9 cellular contexts compared by ENCODE assay signal in the genomic region with DNA sequence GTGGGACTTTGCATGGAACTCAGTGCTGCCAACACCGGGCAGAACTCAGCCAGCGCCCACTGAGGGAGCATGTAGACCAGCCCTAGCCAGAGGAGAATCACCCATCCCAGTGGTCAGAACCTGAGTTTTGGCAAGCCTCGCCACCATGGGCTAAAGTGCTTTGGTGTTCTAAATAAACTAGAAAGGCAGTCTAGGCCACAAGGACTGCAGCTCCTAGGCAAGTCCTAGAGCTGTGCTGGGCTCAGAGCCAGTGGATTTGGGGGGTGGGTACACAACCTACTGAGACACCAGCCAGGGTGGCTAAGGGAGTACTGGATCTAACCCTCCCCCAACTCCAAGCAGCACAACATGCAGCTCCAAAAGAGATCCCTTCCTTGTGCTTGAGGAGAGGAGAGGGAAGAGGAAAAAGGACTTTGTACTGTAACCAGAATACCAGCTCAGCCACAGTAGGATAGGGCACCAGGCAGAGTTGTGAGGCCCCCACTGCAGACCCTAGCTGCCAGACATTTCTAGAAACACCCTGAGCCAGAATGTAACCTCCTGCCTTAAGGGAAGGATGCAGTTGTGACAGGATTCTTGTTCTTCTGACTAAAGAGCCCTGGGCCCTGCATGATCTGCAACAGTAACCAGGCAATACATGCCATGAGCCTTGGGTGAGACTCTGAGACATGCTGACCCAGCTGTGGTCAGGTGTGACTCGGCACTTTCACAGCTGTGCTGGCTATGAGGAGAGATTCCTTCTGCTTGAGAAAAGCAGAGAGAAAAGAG. TPM values are rescaled to one million over a fixed set of nuclear protein-coding genes. Genes with fewer than 3 reads are reported as not detected.
A peak's percentile ranks its signal among the peaks of the same experiment; 100 is the strongest.
DNase-seq lines count a peak whose midpoint lies in the region; ATAC-seq and TF ChIP-seq lines count a peak whose summit lies in the region.
"Had no signal": no experiment of that assay in that cellular context is flagged by ENCODE, and none has a peak within 500 bp of the region (broad histone marks: within the 10 kb centered on the region; RNA-seq: fewer than 3 reads in every experiment).

No MANE protein-coding gene starts in this region.

- H3K4me2 ChIP-seq in mammary epithelial cell (ENCODE audit: insufficient read depth, low read depth, low read length) = no peak overlapping the region

- CTCF ChIA-PET in mammary epithelial cell (lab: Charles Lee; ENCODE audit: low non-redundant PET) = interaction anchor here (0.6 kb wide), 1 partner anchor 601 kb away, joined by 3 read pairs; no protein-coding TSS in a partner anchor
- CTCF ChIA-PET in CD4-positive, alpha-beta memory T cell (lab: Charles Lee; ENCODE audit: partially characterized antibody) = no interaction called here

- no peak overlapping the region for H3K4me3 ChIP-seq in mammary epithelial cell (replicated peaks in 1 of 3; ENCODE audit: insufficient read depth in 1 of 3, low read depth in 2 of 3, low read length in 3 of 3)
- H3K4me3 ChIP-seq in breast epithelium = no peak overlapping the region
- H3K4me3 ChIP-seq in choroid plexus epithelial cell (ENCODE audit: low read depth, low read length) = no peak overlapping the region
- H3K4me3 ChIP-seq in uterus = no peak overlapping the region
- no peak overlapping the region for H3K4me3 ChIP-seq in CD4-positive, alpha-beta memory T cell (ENCODE audit: low read length in 2 of 2)

- no peaks in the 10 kb centered on the region for H3K9me3 ChIP-seq in mammary epithelial cell (replicated peaks; ENCODE audit: insufficient read depth, low read length)
- H3K9me3 ChIP-seq in breast epithelium = no peaks in the 10 kb centered on the region
- no peaks in the 10 kb centered on the region for H3K9me3 ChIP-seq in uterus
- H3K9me3 ChIP-seq in CD4-positive, alpha-beta memory T cell (ENCODE audit: control insufficient read depth in 1 of 2, low read length in 2 of 2) = no peaks in the 10 kb centered on the region

- no peak overlapping the region for H2AFZ ChIP-seq in mammary epithelial cell (ENCODE audit: low read depth, low read length)

- H3K27me3 ChIP-seq in mammary epithelial cell (ENCODE audit: insufficient read depth, low read length) (no peaks in the 10 kb centered on the region), breast epithelium (no peaks in the 10 kb centered on the region), uterus (no peaks in the 10 kb centered on the region)
- no peaks in the 10 kb centered on the region for H3K27me3 ChIP-seq in CD4-positive, alpha-beta memory T cell (ENCODE audit: insufficient read depth, low read length)

- H3K27ac ChIP-seq in mammary epithelial cell (ENCODE audit: insufficient read depth, low read depth, low read length) (peak overlapping the region; percentile 82), breast epithelium (no peak overlapping the region), uterus (peak overlapping the region; percentile 42 to 66)
- H3K27ac ChIP-seq in CD4-positive, alpha-beta memory T cell (ENCODE audit: low read depth, low read length) = no peak overlapping the region
- H3K27ac ChIP-seq: C4-2B had no signal

- H3K36me3 ChIP-seq in mammary epithelial cell (ENCODE audit: insufficient read depth, low read length) = peaks cover 2% of the 10 kb centered on the region
- no peaks in the 10 kb centered on the region for H3K36me3 ChIP-seq in breast epithelium
- no peaks in the 10 kb centered on the region for H3K36me3 ChIP-seq in uterus
- no peaks in the 10 kb centered on the region for H3K36me3 ChIP-seq in CD4-positive, alpha-beta memory T cell (ENCODE audit: insufficient read depth, low read length)

- H3K4me1 ChIP-seq in mammary epithelial cell (ENCODE audit: insufficient read depth, low read length) (peaks cover 21% of the 10 kb centered on the region), breast epithelium (no peaks in the 10 kb centered on the region), uterus (peaks cover 0 to 7% of the 10 kb centered on the region in 2 donors)
- H3K4me1 ChIP-seq in CD4-positive, alpha-beta memory T cell (ENCODE audit: insufficient read depth, low read length) = peaks cover 11% of the 10 kb centered on the region

- no peak overlapping the region for H3K4me3 Mint-ChIP-seq in CD4-positive, alpha-beta memory T cell

- peaks cover 0 to 16% (median 8%) of the 10 kb centered on the region in 8 donors for H3K9me3 Mint-ChIP-seq in CD4-positive, alpha-beta memory T cell

- DNase-seq in mammary epithelial cell (peak; percentile 89), breast epithelium (ENCODE audit: low spot score in 2 of 2) (no peak), choroid plexus epithelial cell (ENCODE audit: low read depth) (peak; percentile 76), uterus (no peak), NCI-H345 treated with DMSO at 0.1 percent for 48 hours (lab: John Stamatoyannopoulos, UW; ENCODE audit: unreplicated experiment) (no peak), cortex of kidney (lab: John Stamatoyannopoulos, UW) (no peak)
- DNase-seq in CD4-positive, alpha-beta memory T cell = no peak

- POLR2A ChIA-PET in CD4-positive, alpha-beta memory T cell (lab: Charles Lee; ENCODE audit: partially characterized antibody) = no interaction called here

- H3K9ac ChIP-seq in mammary epithelial cell (ENCODE audit: insufficient read depth, low read length) = peak overlapping the region; percentile 39

- intact Hi-C loops in mammary epithelial cell (cut with micrococcal nuclease) (loop anchor here (2.0 kb wide), 1 partner anchor 54 kb away; no protein-coding TSS in a partner anchor), breast epithelium (cut with DNase I; ENCODE audit: low total_unique reads) (no loop called here), uterus (cut with DNase I; ENCODE audit: low total_unique reads) (no loop called here)
- intact Hi-C loops in CD4-positive, alpha-beta memory T cell (cut with micrococcal nuclease) = no loop called here

- H3K4me1 Mint-ChIP-seq in CD4-positive, alpha-beta memory T cell = peaks cover 3 to 13% (median 11%) of the 10 kb centered on the region in 4 donors

- BruUV-seq in mammary epithelial cell (replicated peaks; lab: Mats Ljungman, UMichigan) = no TSS peak

- no peak for TF ChIP-seq POLR2A in breast epithelium (IDR thresholded peaks at IDR 0.05)
- no peak for TF ChIP-seq POLR2A in uterus (IDR thresholded peaks at IDR 0.05)

- no peak overlapping the region for H3K27ac Mint-ChIP-seq in CD4-positive, alpha-beta memory T cell

- H3K79me2 ChIP-seq in mammary epithelial cell (ENCODE audit: insufficient read depth, low read length) = peaks cover 70% of the 10 kb centered on the region

- TF ChIP-seq CTCF in mammary epithelial cell (conservative IDR thresholded peaks at IDR 0.05 in 1 of 2, IDR thresholded peaks at IDR 0.05 in 1 of 2; ENCODE audit: extremely low read depth in 1 of 2, insufficient read depth in 1 of 2, low read depth in 1 of 2, low read length in 2 of 2) (no peak), breast epithelium (IDR thresholded peaks at IDR 0.05) (no peak), choroid plexus epithelial cell (conservative IDR thresholded peaks at IDR 0.05; ENCODE audit: low read depth, low read length) (no peak), uterus (IDR thresholded peaks at IDR 0.05) (no peak)

- WGBS in mammary epithelial cell (ENCODE audit: low coverage, missing lambda C conversion rate) = 75% methylated on average over 4 of the region's 4 CpGs

- no peaks in the 10 kb centered on the region for H4K20me1 ChIP-seq in mammary epithelial cell (ENCODE audit: insufficient read depth, low read length)

- dilution Hi-C loops in mammary epithelial cell (cut with HindIII; ENCODE audit: low sequenced_read_pairs) = no loop called here

- ATAC-seq in HG03442 (IDR thresholded peaks at IDR 0.05; ENCODE audit: unreplicated experiment) = peak; percentile 69

- in situ Hi-C loops in mammary epithelial cell (cut with MboI; ENCODE audit: low sequenced_read_pairs in 2 of 2) = no loop called here

- H3K36me3 Mint-ChIP-seq in CD4-positive, alpha-beta memory T cell = no peaks in the 10 kb centered on the region

- H3K27me3 Mint-ChIP-seq in CD4-positive, alpha-beta memory T cell = peaks cover 6 to 14% of the 10 kb centered on the region in 2 donors

RNA-seq across cellular contexts. Expression of a gene that starts 24.4 kb away (rescaled TPM):
- total RNA-seq in mammary epithelial cell (10 to 100 TPM; 76.8 to 95.6 TPM), breast epithelium (10 to 100 TPM; 12.3 to 33.5 (median 15.1) TPM), uterus (10 to 100 TPM; 10.8 to 25.5 (median 20.8) TPM)
- 56.3 TPM for polyA plus RNA-seq in mammary epithelial cell
- 84.2 TPM for polyA minus RNA-seq in mammary epithelial cell
- 1 to 10 TPM; 1.4 to 1.7 TPM for total RNA-seq in CD4-positive, alpha-beta memory T cell
- under 1 TPM; 0.46 to 0.47 TPM for polyA plus RNA-seq in CD4-positive, alpha-beta memory T cell

Comparison
In these comparisons a context has a peak if more than half of its experiments do, and no peak if none do; other contexts are left out.
1. DNase-seq: peak in mammary epithelial cell (single experiment) and choroid plexus epithelial cell (single experiment); none in breast epithelium (0 of 2), uterus (0 of 2), CD4-positive, alpha-beta memory T cell (0 of 5), NCI-H345 treated with DMSO at 0.1 percent for 48 hours (single experiment) and cortex of kidney (single experiment).
2. H3K27ac ChIP-seq: peak in mammary epithelial cell (single experiment) and uterus (2 of 2); none in breast epithelium (0 of 2) and CD4-positive, alpha-beta memory T cell (single experiment).
3. RNA of a gene that starts 24.4 kb away (total RNA-seq): 76.8 to 95.6 TPM in mammary epithelial cell, 10.8 to 25.5 TPM in uterus and 12.3 to 33.5 TPM in breast epithelium; 1.4 to 1.7 TPM in CD4-positive, alpha-beta memory T cell; every median in the first group is over 4 times any median in the second.